Comparison of ENCODE assay signal across 12 cellular contexts in the genomic region with DNA sequence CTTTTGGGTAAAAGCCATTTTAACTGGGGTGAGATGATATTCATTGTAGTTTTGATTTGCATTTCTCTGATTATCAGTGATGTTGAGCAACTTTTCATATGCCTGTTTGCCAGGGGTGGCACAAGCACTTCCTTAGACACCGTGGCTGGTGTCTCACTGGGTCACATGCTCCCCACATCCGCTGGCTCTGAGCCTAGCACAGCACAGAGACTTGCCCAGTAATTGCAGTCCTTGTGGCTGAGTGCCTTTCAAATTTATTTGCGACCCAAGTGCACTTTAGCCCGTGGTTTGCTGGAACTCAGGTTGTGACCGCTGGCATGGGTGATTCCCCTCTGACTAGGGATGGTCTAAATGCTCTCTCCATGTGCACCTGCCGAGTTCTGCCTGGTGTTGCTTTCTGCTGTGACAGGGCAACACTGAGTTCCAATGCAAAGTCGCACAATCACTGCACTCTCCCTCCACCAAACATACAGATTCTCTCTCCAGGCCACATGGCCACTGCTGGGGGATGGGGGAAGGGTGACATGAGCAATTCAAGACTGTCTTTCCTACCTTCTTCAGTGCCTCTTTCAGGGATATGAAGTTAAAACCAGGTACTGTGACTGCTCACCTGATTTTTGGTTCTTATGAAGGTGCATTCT.
DNase-seq lines count a peak whose midpoint lies in the region; ATAC-seq and TF ChIP-seq lines count a peak whose summit lies in the region.
"Had no signal": no experiment of that assay in that cellular context is flagged by ENCODE, and none has a peak within 500 bp of the region (broad histone marks: within the 10 kb centered on the region; RNA-seq: fewer than 3 reads in every experiment).

No MANE protein-coding gene starts in this region.

- no peaks in the 10 kb centered on the region; the same call in 1 of the 2 replicates for H4K20me1 ChIP-seq in DND-41 (ENCODE audit: insufficient read depth, low read length)

- H3K36me3 ChIP-seq in DND-41 (ENCODE audit: insufficient read depth, low read length) (no peaks in the 10 kb centered on the region), HEK293 (ENCODE audit: control insufficient read depth in 2 of 2, insufficient read depth in 1 of 2, low read length in 2 of 2) (no peaks in the 10 kb centered on the region)
- H3K36me3 ChIP-seq: breast epithelium, gastroesophageal sphincter had no signal

- no peaks in the 10 kb centered on the region for H3K27me3 ChIP-seq in DND-41 (ENCODE audit: insufficient read depth, low read length, poor library complexity)
- H3K27me3 ChIP-seq in dorsolateral prefrontal cortex = no peaks in the 10 kb centered on the region
- H3K27me3 ChIP-seq: breast epithelium, gastroesophageal sphincter, testis had no signal

- peak; percentile 81 for ATAC-seq in DND-41 (ENCODE audit: insufficient read depth, low read depth)
- peak; percentile 78 for ATAC-seq in left colon
- no peak for ATAC-seq in GM21825 (IDR thresholded peaks at IDR 0.05; ENCODE audit: unreplicated experiment)
- ATAC-seq: gastroesophageal sphincter had no signal

- H3K79me2 ChIP-seq in DND-41 (ENCODE audit: insufficient read depth, low read length) = peaks cover 18% of the 10 kb centered on the region; the same call in 1 of the 2 replicates

- H3K4me3 ChIP-seq in DND-41 (ENCODE audit: low read depth in 1 of 2, low read length in 2 of 2) (no peak overlapping the region), HEK293 (ENCODE audit: low read depth, low read length) (no peak overlapping the region), dorsolateral prefrontal cortex (no peak overlapping the region)
- H3K4me3 ChIP-seq: breast epithelium, gastroesophageal sphincter, testis had no signal

- TF ChIP-seq CTCF in DND-41 (IDR thresholded peaks at IDR 0.05; ENCODE audit: borderline replicate concordance, extremely low read depth, low read length, poor library complexity, severe bottlenecking) (no peak), HEK293 (tag by site-specific recombination; IDR thresholded peaks at IDR 0.05) (no peak), dorsolateral prefrontal cortex (IDR thresholded peaks at IDR 0.05 in 54 of 56, conservative IDR thresholded peaks at IDR 0.05 in 2 of 56; ENCODE audit: low read depth in 1 of 56, partially characterized antibody in 56 of 56) (no peak)

- H3K4me1 ChIP-seq in DND-41 (ENCODE audit: insufficient read depth, low read length) (no peaks in the 10 kb centered on the region), HEK293 (ENCODE audit: control insufficient read depth, insufficient read depth, low read length) (peaks cover 8% of the 10 kb centered on the region; the same call in 1 of the 2 replicates)
- H3K4me1 ChIP-seq: breast epithelium, gastroesophageal sphincter, testis had no signal

- DNase-seq in DND-41 = peak; percentile 33
- DNase-seq in SW480 (ENCODE audit: low spot score) = peak; percentile 95
- DNase-seq in left colon = peak; percentile 12 to 41
- DNase-seq in putamen (ENCODE audit: low spot score) = no peak
- DNase-seq in dorsolateral prefrontal cortex = no peak
- DNase-seq: midbrain, testis had no signal

- H3K4me2 ChIP-seq in DND-41 (ENCODE audit: insufficient read depth, low read length) = no peak overlapping the region

- intact Hi-C loops in left colon (cut with DNase I, micrococcal nuclease) = loop anchor here in 1 of 2 donors (10.0 kb wide), 1 partner anchor 508 kb away; no protein-coding TSS in a partner anchor
- intact Hi-C loops in dorsolateral prefrontal cortex (cut with DNase I) = no loop called here

- no peak overlapping the region for H3K27ac ChIP-seq in DND-41 (ENCODE audit: low read length)
- H3K27ac ChIP-seq in HEK293 (ENCODE audit: extremely low read depth, low read depth, low read length) = no peak overlapping the region
- no peak overlapping the region for H3K27ac ChIP-seq in dorsolateral prefrontal cortex
- H3K27ac ChIP-seq: breast epithelium, gastroesophageal sphincter, RWPE1, testis had no signal

- H3K9me3 ChIP-seq in DND-41 (ENCODE audit: insufficient read depth, low read length, severe bottlenecking) (no peaks in the 10 kb centered on the region), HEK293 (ENCODE audit: control insufficient read depth, insufficient read depth, low read depth, low read length) (no peaks in the 10 kb centered on the region)
- H3K9me3 ChIP-seq: breast epithelium, gastroesophageal sphincter, testis had no signal

- H3K9ac ChIP-seq in DND-41 (ENCODE audit: low read depth, low read length) = no peak overlapping the region

- CTCF ChIA-PET in HEK293 (lab: Yijun Ruan, JAX) = interaction anchor here (0.7 kb wide), 1 partner anchor 9 kb away, joined by 3 read pairs; no protein-coding TSS in a partner anchor

- POLR2A ChIA-PET in HEK293 (lab: Yijun Ruan, JAX) = no interaction called here

- H2AFZ ChIP-seq in DND-41 (ENCODE audit: low read depth, low read length) = no peak overlapping the region

TF ChIP-seq in HEK293, 187 proteins besides CTCF, POLR2A, EP300 and RAD21:
- no peak for TF ChIP-seq ZNF248 (tag by site-specific recombination; IDR thresholded peaks at IDR 0.05)
- 0 out of 2 replicates have a peak, but pooled peaks have one; percentile 10 for TF ChIP-seq SP7 (tag by site-specific recombination; IDR thresholded peaks at IDR 0.05)

Comparison
In these comparisons a context has a peak if more than half of its experiments do, and no peak if none do; other contexts are left out.
1. DNase-seq: peak in DND-41 (single experiment), SW480 (single experiment) and left colon (2 of 2); none in putamen (single experiment) and dorsolateral prefrontal cortex (0 of 10).